ENCODE assay signal across 1 cellular context in genomic region chr9:136326061-136326776, GRCh38.
TF ChIP-seq lines count a peak whose summit lies in the region.

No MANE protein-coding gene starts in this region.

TF ChIP-seq in H1, 55 proteins besides CTCF, POLR2A, EP300 and RAD21:
- TF ChIP-seq KDM4A (IDR thresholded peaks at IDR 0.05; ENCODE audit: low read depth, low read length, severe bottlenecking), result no peak
- no peak for TF ChIP-seq NRF1 (IDR thresholded peaks at IDR 0.05; ENCODE audit: low read depth, low read length)
- TF ChIP-seq RFX5 (IDR thresholded peaks at IDR 0.05; ENCODE audit: borderline replicate concordance, low read depth, low read length), result no peak
- no peak for TF ChIP-seq CREB1 (IDR thresholded peaks at IDR 0.05)
- no peak for TF ChIP-seq CHD7 (IDR thresholded peaks at IDR 0.05; ENCODE audit: insufficient replicate concordance, low read length)
